In genomic region chr14:98606816-98607215, GRCh38 we compare ENCODE assay signal across 25 cellular contexts.
"Had no signal": no experiment of that assay in that cellular context is flagged by ENCODE, and none has a peak within 500 bp of the region (broad histone marks: within the 10 kb centered on the region; RNA-seq: fewer than 3 reads in every experiment).

No MANE protein-coding gene starts in this region.

- H3K4me1 Mint-ChIP-seq: immature natural killer cell, nephron progenitor cell had no signal

- H3K4me2 ChIP-seq: smooth muscle cell had no signal

- H3K27ac Mint-ChIP-seq: immature natural killer cell, nephron progenitor cell, type B pancreatic cell had no signal

- H3K27me3 Mint-ChIP-seq: naive thymus-derived CD8-positive, alpha-beta T cell had no signal

- ATAC-seq: effector memory CD8-positive, alpha-beta T cell; left colon; left ventricle myocardium superior; lower lobe of right lung; naive thymus-derived CD8-positive, alpha-beta T cell; sciatic nerve had no signal

- H3K36me3 Mint-ChIP-seq: immature natural killer cell; naive thymus-derived CD8-positive, alpha-beta T cell; type B pancreatic cell had no signal

- H3K27me3 ChIP-seq: right atrium auricular region, testis, tibial artery had no signal

- H3K9me3 Mint-ChIP-seq: effector memory CD8-positive, alpha-beta T cell; immature natural killer cell; naive thymus-derived CD8-positive, alpha-beta T cell; nephron progenitor cell; type B pancreatic cell had no signal

- DNase-seq: cortex of kidney; effector memory CD8-positive, alpha-beta T cell; erythroblast; hypothalamus; immature natural killer cell; islet precursor cell; kidney glomerular epithelial cell; left colon; left ventricle myocardium superior; lower lobe of right lung; naive thymus-derived CD8-positive, alpha-beta T cell; nephron progenitor cell; stimulated activated CD4-positive, alpha-beta T cell treated with anti-CD3 and anti-CD28 coated beads, Interleukin-12 subunit alpha, Interleukin-12 subunit beta, amount 100 ng/mL, for 4 hours; stimulated activated CD4-positive, alpha-beta T cell treated with anti-CD3 and anti-CD28 coated beads, Interleukin-1b, Interleukin-23, amount 100 ng/mL, for 48 hours; stimulated activated CD4-positive, alpha-beta T cell treated with anti-CD3 and anti-CD28 coated beads, Interleukin-4, amount 100 ng/mL, for 1 hour; stimulated activated CD8-positive, alpha-beta memory T cell treated with anti-CD3 and anti-CD28 coated beads, Interleukin-4, amount 100 ng/mL, for 48 hours; stimulated activated naive CD4-positive, alpha-beta T cell; substantia nigra; testis; tibial artery had no signal

- H3K9me3 ChIP-seq: lower lobe of right lung, prostate gland, right atrium auricular region, testis, tibial artery had no signal

- H3K4me1 ChIP-seq: lower lobe of right lung, prostate gland, right atrium auricular region, testis, tibial artery had no signal

- H3K4me3 Mint-ChIP-seq: effector memory CD8-positive, alpha-beta T cell; immature natural killer cell; naive thymus-derived CD8-positive, alpha-beta T cell; nephron progenitor cell; type B pancreatic cell had no signal

- H3K4me3 ChIP-seq: lower lobe of right lung, prostate gland, right atrium auricular region, smooth muscle cell, testis, tibial artery had no signal

- H3K36me3 ChIP-seq: lower lobe of right lung, prostate gland, right atrium auricular region, tibial artery had no signal

- H3K27ac ChIP-seq: lower lobe of right lung, prostate gland, right atrium auricular region, testis, tibial artery had no signal
